ENCODE assay signal across 8 cellular contexts in genomic region chr6:15246217-15247211, GRCh38. TPM values are rescaled to one million over a fixed set of nuclear protein-coding genes. Genes with fewer than 3 reads are reported as not detected.
DNase-seq lines count a peak whose midpoint lies in the region; ATAC-seq and TF ChIP-seq lines count a peak whose summit lies in the region.

No MANE protein-coding gene starts in this region.

- peak overlapping the region; percentile 93 for H3K9ac ChIP-seq in SK-N-MC (ENCODE audit: insufficient read length)

- H3K36me3 ChIP-seq in SK-N-MC (ENCODE audit: insufficient read depth, low read length) (no peaks in the 10 kb centered on the region), ectodermal cell (ENCODE audit: control insufficient read depth, insufficient read depth, low read length) (no peaks in the 10 kb centered on the region)

- H3K9me3 Mint-ChIP-seq in nephron, result no peaks in the 10 kb centered on the region

- H3K27ac Mint-ChIP-seq in nephron, result peak overlapping the region; percentile 80 to 98 (median 94)

- H3K4me1 Mint-ChIP-seq in nephron, result peaks cover 22% of the 10 kb centered on the region

- H3K4me3 ChIP-seq in SK-N-MC (peak overlapping the region; percentile 93), ectodermal cell (ENCODE audit: insufficient read depth, low read depth, low read length) (peak overlapping the region; percentile 54)

- H3K9me3 ChIP-seq in SK-N-MC (ENCODE audit: low read depth, low read length) (no peaks in the 10 kb centered on the region), ectodermal cell (ENCODE audit: control insufficient read depth, low read length) (no peaks in the 10 kb centered on the region)

- H3K4me1 ChIP-seq in ectodermal cell (ENCODE audit: control insufficient read depth, insufficient read depth, low read length), result no peaks in the 10 kb centered on the region

- H3K27me3 ChIP-seq in ectodermal cell (ENCODE audit: control insufficient read depth, insufficient read depth, low read length, poor library complexity, severe bottlenecking), result peaks cover 6% of the 10 kb centered on the region

- H3K27me3 Mint-ChIP-seq in nephron (ENCODE audit: low read depth), result no peaks in the 10 kb centered on the region

- DNase-seq in NCI-H748 (lab: John Stamatoyannopoulos, UW; ENCODE audit: unreplicated experiment), result peak; percentile 50
- no peak for DNase-seq in NCI-H748 treated with DMSO at 0.1 percent for 48 hours (lab: John Stamatoyannopoulos, UW)
- DNase-seq in SK-N-MC (ENCODE audit: low read depth, low spot score), result no peak
- no peak for DNase-seq in HK-2 (ENCODE audit: unreplicated experiment)

- no peaks in the 10 kb centered on the region for H3K36me3 Mint-ChIP-seq in nephron (ENCODE audit: low read depth)

- H3K4me3 Mint-ChIP-seq in nephron, result peak overlapping the region; percentile 99 to 100 (median 100)

- H3K27ac ChIP-seq in SK-N-MC (peak overlapping the region; percentile 96; the same call in 1 of the 2 replicates), ectodermal cell (ENCODE audit: insufficient read depth, low read depth, low read length, poor library complexity, severe bottlenecking) (peak overlapping the region; percentile 73)

- ATAC-seq in HG02885 (IDR thresholded peaks at IDR 0.05; ENCODE audit: poor library complexity, unreplicated experiment) (no peak), HG02840 (IDR thresholded peaks at IDR 0.05; ENCODE audit: low FRiP score, unreplicated experiment) (no peak)

- no peak for TF ChIP-seq CTCF in nephron (IDR thresholded peaks at IDR 0.05; ENCODE audit: unreplicated experiment in 3 of 3)

- 0% methylated on average over 20 to 24 of the region's 24 CpGs for WGBS in ectodermal cell, 2 experiments

RNA-seq across cellular contexts. Expression of gene JARID2, which starts 0.6 kb away (rescaled TPM):
- polyA plus RNA-seq in ectodermal cell (2013, experiment 1 of 4), result 51.0 TPM
- 55.7 TPM for polyA plus RNA-seq in ectodermal cell (2013, experiment 2 of 4)
- 38.3 TPM for polyA plus RNA-seq in ectodermal cell (2013, experiment 3 of 4)
- polyA plus RNA-seq in ectodermal cell (2013, experiment 4 of 4), result 43.5 TPM
